In the genomic region with DNA sequence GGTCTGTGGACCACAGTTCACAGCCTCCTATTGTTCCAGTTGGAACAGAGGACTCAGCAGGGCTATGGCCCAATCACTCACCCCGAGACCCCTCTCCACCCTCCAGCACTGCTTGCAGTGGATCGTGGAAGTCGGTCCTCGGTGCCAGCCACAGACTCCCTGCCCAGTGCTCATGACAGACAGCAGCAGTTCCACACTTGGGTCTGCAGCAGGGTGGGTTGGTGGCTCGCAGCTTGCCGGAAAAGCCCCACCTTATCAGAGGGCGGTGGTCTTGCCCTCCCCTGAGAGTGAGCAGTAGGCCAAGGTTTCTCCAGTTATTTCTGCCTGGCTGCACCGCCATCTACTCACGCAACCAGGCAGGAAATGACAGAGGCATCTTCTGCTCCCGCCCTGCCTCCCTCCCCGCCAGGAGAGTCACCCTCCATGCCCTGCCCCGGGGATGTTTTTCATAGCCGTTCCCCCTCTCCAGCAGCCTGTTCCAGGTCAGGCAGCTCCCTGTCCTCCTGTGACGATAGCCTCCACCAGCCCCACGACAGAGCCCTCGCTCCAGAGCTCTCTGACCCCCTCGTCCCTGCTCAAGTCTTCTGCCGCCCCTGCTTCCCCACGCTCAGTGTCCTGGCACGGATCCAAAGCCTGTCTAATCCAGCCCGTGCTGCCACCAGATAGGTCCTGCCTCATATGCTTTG, we compare ENCODE assay signal across 1 cellular context.
TF ChIP-seq lines count a peak whose summit lies in the region.

No MANE protein-coding gene starts in this region.

TF ChIP-seq in HEK293, 187 proteins besides CTCF, POLR2A, EP300 and RAD21 (continued from another document and continues in another):
- no peak for TF ChIP-seq TSHZ1 (tag by site-specific recombination; IDR thresholded peaks at IDR 0.05; ENCODE audit: borderline replicate concordance)
- TF ChIP-seq ZSCAN16 (tag by site-specific recombination; IDR thresholded peaks at IDR 0.05) = no peak
- TF ChIP-seq ZNF23 (tag by site-specific recombination; IDR thresholded peaks at IDR 0.05; ENCODE audit: borderline replicate concordance) = no peak
- TF ChIP-seq ZNF48 (tag by site-specific recombination; IDR thresholded peaks at IDR 0.05) = no peak
- no peak for TF ChIP-seq SETDB1 (IDR thresholded peaks at IDR 0.05; ENCODE audit: insufficient read length, low read length)
- no peak for TF ChIP-seq ZNF624 (tag by site-specific recombination; IDR thresholded peaks at IDR 0.05)
- TF ChIP-seq ZNF157 (tag by site-specific recombination; IDR thresholded peaks at IDR 0.05) = no peak
- no peak for TF ChIP-seq TRIM28 (IDR thresholded peaks at IDR 0.05; ENCODE audit: borderline replicate concordance, low read length)
- TF ChIP-seq ZFP37 (tag by site-specific recombination; IDR thresholded peaks at IDR 0.05) = no peak
- no peak for TF ChIP-seq ZNF239 (tag by site-specific recombination; IDR thresholded peaks at IDR 0.05)
- TF ChIP-seq, protein P1, sequence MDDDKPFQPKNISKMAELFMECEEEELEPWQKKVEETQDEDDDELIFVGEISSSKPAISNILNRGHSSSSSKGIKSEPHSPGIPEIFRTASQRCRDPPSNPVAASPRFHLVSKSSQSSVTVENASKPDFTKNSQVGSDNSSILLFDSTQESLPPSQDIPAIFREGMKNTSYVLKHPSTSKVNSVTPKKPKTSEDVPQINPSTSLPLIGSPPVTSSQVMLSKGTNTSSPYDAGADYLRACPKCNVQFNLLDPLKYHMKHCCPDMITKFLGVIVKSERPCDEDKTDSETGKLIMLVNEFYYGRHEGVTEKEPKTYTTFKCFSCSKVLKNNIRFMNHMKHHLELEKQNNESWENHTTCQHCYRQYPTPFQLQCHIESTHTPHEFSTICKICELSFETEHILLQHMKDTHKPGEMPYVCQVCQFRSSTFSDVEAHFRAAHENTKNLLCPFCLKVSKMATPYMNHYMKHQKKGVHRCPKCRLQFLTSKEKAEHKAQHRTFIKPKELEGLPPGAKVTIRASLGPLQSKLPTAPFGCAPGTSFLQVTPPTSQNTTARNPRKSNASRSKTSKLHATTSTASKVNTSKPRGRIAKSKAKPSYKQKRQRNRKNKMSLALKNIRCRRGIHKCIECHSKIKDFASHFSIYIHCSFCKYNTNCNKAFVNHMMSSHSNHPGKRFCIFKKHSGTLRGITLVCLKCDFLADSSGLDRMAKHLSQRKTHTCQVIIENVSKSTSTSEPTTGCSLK (tag by site-specific recombination; IDR thresholded peaks at IDR 0.05) = no peak
- TF ChIP-seq WT1 (tag by site-specific recombination; IDR thresholded peaks at IDR 0.05) = peak; percentile 71
- TF ChIP-seq ZNF843 (tag by site-specific recombination; IDR thresholded peaks at IDR 0.05) = peak; percentile 55
- TF ChIP-seq, protein P2, sequence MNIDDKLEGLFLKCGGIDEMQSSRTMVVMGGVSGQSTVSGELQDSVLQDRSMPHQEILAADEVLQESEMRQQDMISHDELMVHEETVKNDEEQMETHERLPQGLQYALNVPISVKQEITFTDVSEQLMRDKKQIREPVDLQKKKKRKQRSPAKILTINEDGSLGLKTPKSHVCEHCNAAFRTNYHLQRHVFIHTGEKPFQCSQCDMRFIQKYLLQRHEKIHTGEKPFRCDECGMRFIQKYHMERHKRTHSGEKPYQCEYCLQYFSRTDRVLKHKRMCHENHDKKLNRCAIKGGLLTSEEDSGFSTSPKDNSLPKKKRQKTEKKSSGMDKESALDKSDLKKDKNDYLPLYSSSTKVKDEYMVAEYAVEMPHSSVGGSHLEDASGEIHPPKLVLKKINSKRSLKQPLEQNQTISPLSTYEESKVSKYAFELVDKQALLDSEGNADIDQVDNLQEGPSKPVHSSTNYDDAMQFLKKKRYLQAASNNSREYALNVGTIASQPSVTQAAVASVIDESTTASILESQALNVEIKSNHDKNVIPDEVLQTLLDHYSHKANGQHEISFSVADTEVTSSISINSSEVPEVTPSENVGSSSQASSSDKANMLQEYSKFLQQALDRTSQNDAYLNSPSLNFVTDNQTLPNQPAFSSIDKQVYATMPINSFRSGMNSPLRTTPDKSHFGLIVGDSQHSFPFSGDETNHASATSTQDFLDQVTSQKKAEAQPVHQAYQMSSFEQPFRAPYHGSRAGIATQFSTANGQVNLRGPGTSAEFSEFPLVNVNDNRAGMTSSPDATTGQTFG (tag by site-specific recombination; IDR thresholded peaks at IDR 0.05; ENCODE audit: borderline replicate concordance) = no peak
- no peak for TF ChIP-seq ZNF174 (tag by site-specific recombination; IDR thresholded peaks at IDR 0.05)
- 0 out of 2 replicates have a peak, but pooled peaks have one; percentile 46 for TF ChIP-seq ZNF10 (tag by site-specific recombination; IDR thresholded peaks at IDR 0.05)
- TF ChIP-seq PRDM2 (tag by site-specific recombination; IDR thresholded peaks at IDR 0.05; ENCODE audit: borderline replicate concordance) = no peak
- TF ChIP-seq ZBTB11 (tag by site-specific recombination; conservative IDR thresholded peaks at IDR 0.05; ENCODE audit: low read depth) = peak; percentile 49
- TF ChIP-seq ZNF837 (tag by site-specific recombination; IDR thresholded peaks at IDR 0.05) = no peak
- peak; percentile 34; the same call in 1 of the 2 replicates for TF ChIP-seq ZBTB8A (tag by site-specific recombination; IDR thresholded peaks at IDR 0.05)
- TF ChIP-seq ZNF132 (tag by site-specific recombination; IDR thresholded peaks at IDR 0.05; ENCODE audit: borderline replicate concordance) = no peak
- TF ChIP-seq ZBTB7A (tag by site-specific recombination; IDR thresholded peaks at IDR 0.05; ENCODE audit: low read depth) = no peak; the same call in 1 of the 2 replicates
- peak; percentile 72 for TF ChIP-seq SP2 (tag by site-specific recombination; IDR thresholded peaks at IDR 0.05)
- TF ChIP-seq KLF16 (tag by site-specific recombination; IDR thresholded peaks at IDR 0.05) = no peak
- no peak for TF ChIP-seq ZNF654 (tag by site-specific recombination; IDR thresholded peaks at IDR 0.05; ENCODE audit: low read depth)
- TF ChIP-seq ZNF350 (tag by site-specific recombination; IDR thresholded peaks at IDR 0.05) = no peak
- TF ChIP-seq, protein P3, sequence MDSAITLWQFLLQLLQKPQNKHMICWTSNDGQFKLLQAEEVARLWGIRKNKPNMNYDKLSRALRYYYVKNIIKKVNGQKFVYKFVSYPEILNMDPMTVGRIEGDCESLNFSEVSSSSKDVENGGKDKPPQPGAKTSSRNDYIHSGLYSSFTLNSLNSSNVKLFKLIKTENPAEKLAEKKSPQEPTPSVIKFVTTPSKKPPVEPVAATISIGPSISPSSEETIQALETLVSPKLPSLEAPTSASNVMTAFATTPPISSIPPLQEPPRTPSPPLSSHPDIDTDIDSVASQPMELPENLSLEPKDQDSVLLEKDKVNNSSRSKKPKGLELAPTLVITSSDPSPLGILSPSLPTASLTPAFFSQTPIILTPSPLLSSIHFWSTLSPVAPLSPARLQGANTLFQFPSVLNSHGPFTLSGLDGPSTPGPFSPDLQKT (IDR thresholded peaks at IDR 0.05; ENCODE audit: borderline replicate concordance, low read depth, low read length) = no peak
- no peak for TF ChIP-seq ZNF311 (tag by site-specific recombination; IDR thresholded peaks at IDR 0.05; ENCODE audit: borderline replicate concordance)
- TF ChIP-seq ZBTB17 (tag by site-specific recombination; IDR thresholded peaks at IDR 0.05) = peak; percentile 93
- TF ChIP-seq ZNF544 (tag by site-specific recombination; IDR thresholded peaks at IDR 0.05) = no peak
- TF ChIP-seq ZNF76 (tag by site-specific recombination; IDR thresholded peaks at IDR 0.05; ENCODE audit: borderline replicate concordance, low read depth) = peak; percentile 51; the same call in 1 of the 2 replicates
- peak; percentile 75 for TF ChIP-seq ZNF629 (tag by site-specific recombination; IDR thresholded peaks at IDR 0.05)
- TF ChIP-seq, protein P4, sequence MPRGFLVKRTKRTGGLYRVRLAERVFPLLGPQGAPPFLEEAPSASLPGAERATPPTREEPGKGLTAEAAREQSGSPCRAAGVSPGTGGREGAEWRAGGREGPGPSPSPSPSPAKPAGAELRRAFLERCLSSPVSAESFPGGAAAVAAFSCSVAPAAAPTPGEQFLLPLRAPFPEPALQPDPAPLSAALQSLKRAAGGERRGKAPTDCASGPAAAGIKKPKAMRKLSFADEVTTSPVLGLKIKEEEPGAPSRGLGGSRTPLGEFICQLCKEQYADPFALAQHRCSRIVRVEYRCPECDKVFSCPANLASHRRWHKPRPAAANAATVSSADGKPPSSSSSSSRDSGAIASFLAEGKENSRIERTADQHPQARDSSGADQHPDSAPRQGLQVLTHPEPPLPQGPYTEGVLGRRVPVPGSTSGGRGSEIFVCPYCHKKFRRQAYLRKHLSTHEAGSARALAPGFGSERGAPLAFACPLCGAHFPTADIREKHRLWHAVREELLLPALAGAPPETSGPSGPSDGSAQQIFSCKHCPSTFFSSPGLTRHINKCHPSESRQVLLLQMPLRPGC (tag by site-specific recombination; IDR thresholded peaks at IDR 0.05) = 0 out of 2 replicates have a peak, but pooled peaks have one; percentile 22
- TF ChIP-seq ZNF473 (tag by site-specific recombination; IDR thresholded peaks at IDR 0.05) = no peak
- 0 out of 2 replicates have a peak, but pooled peaks have one; percentile 39 for TF ChIP-seq ZFP69B (tag by site-specific recombination; IDR thresholded peaks at IDR 0.05)
